Comparison of ENCODE assay signal across 9 cellular contexts in genomic region chr19:1173160-1173844, GRCh38. TPM values are rescaled to one million over a fixed set of nuclear protein-coding genes. Genes with fewer than 3 reads are reported as not detected.
DNase-seq lines count a peak whose midpoint lies in the region; FAIRE-seq and TF ChIP-seq lines count a peak whose summit lies in the region.
"Had no signal": no experiment of that assay in that cellular context is flagged by ENCODE, and none has a peak within 500 bp of the region (broad histone marks: within the 10 kb centered on the region; RNA-seq: fewer than 3 reads in every experiment).

No MANE protein-coding gene starts in this region.

- peaks cover 6% of the 10 kb centered on the region; the same call in 1 of the 2 replicates for H3K36me3 ChIP-seq in BLaER1
- no peaks in the 10 kb centered on the region; the same call in 1 of the 2 replicates for H3K36me3 ChIP-seq in Karpas-422 (ENCODE audit: insufficient read depth, low read length)
- peaks cover 2 to 10% of the 10 kb centered on the region in 2 experiments for H3K36me3 ChIP-seq in keratinocyte (ENCODE audit: control insufficient read depth in 2 of 2, extremely low read depth in 1 of 2, insufficient read depth in 2 of 2, low read length in 2 of 2)
- peaks cover 0 to 14% (median 2%) of the 10 kb centered on the region in 4 donors for H3K36me3 ChIP-seq in stomach

- dilution Hi-C loops in keratinocyte (cut with MboI; ENCODE audit: extremely low pct_ligation_motif_present, low sequenced_read_pairs) = no loop called here

- peak overlapping the region; percentile 83 for H3K4me3 ChIP-seq in BLaER1
- peak overlapping the region; percentile 82 for H3K4me3 ChIP-seq in Karpas-422 (ENCODE audit: low read length)
- peak overlapping the region; percentile 87 to 94 (median 92) for H3K4me3 ChIP-seq in keratinocyte (ENCODE audit: control insufficient read depth in 2 of 3, extremely low read depth in 1 of 3, insufficient read depth in 2 of 3, low read depth in 1 of 3, low read length in 3 of 3)
- peak overlapping the region; percentile 69 to 99 (median 83) for H3K4me3 ChIP-seq in stomach

- peak overlapping the region; percentile 88 for H3K9ac ChIP-seq in BLaER1
- peak overlapping the region; percentile 90 for H3K9ac ChIP-seq in Karpas-422 (ENCODE audit: low read length)
- H3K9ac ChIP-seq in keratinocyte (ENCODE audit: control insufficient read depth, extremely low read depth, insufficient read depth, low read length) = peak overlapping the region; percentile 92

- POLR2A ChIA-PET in HEK293T (lab: Yijun Ruan, JAX) = no interaction called here

- no peaks in the 10 kb centered on the region for H3K9me2 ChIP-seq in Karpas-422 (replicated peaks; ENCODE audit: insufficient read depth, low read length)

- H4K20me1 ChIP-seq in BLaER1 (peaks cover 48% of the 10 kb centered on the region), Karpas-422 (ENCODE audit: insufficient read depth, low read depth, low read length) (no peaks in the 10 kb centered on the region; the same call in 1 of the 2 replicates), keratinocyte (ENCODE audit: control insufficient read depth, extremely low read depth, insufficient read depth, low read length) (peaks cover 16% of the 10 kb centered on the region)

- TF ChIP-seq EP300 in stomach (IDR thresholded peaks at IDR 0.05) = no peak

- H3K27me3 ChIP-seq in BLaER1 (no peaks in the 10 kb centered on the region), Karpas-422 (ENCODE audit: low read length) (no peaks in the 10 kb centered on the region), keratinocyte (ENCODE audit: control insufficient read depth, extremely low read depth, insufficient read depth, low read length) (no peaks in the 10 kb centered on the region), stomach (no peaks in the 10 kb centered on the region)

- peak overlapping the region; percentile 95 for H3K4me2 ChIP-seq in BLaER1
- peak overlapping the region; percentile 94 for H3K4me2 ChIP-seq in Karpas-422 (ENCODE audit: low read depth, low read length, poor library complexity, severe bottlenecking)
- H3K4me2 ChIP-seq in keratinocyte (ENCODE audit: control insufficient read depth, extremely low read depth, insufficient read depth, low read depth, low read length) = peak overlapping the region; percentile 93

- intact Hi-C loops in stomach (cut with DNase I; ENCODE audit: low total_unique reads) = no loop called here

- TF ChIP-seq CTCF in keratinocyte (optimal IDR thresholded peaks at IDR 0.05 in 1 of 3, IDR thresholded peaks at IDR 0.05 in 1 of 3, conservative IDR thresholded peaks at IDR 0.05 in 1 of 3; ENCODE audit: extremely low read depth in 1 of 3, insufficient read depth in 2 of 3, low read length in 3 of 3) (no peak), stomach (IDR thresholded peaks at IDR 0.05) (no peak)

- H2AFZ ChIP-seq in Karpas-422 (ENCODE audit: low read length) (peak overlapping the region; percentile 14; the same call in 1 of the 2 replicates), keratinocyte (ENCODE audit: control insufficient read depth, low read length) (no peak overlapping the region)

- H3K9me1 ChIP-seq in keratinocyte (ENCODE audit: control insufficient read depth, extremely low read depth, insufficient read depth, low read length) = peaks cover 5% of the 10 kb centered on the region

- CTCF ChIA-PET in HEK293T (lab: Yijun Ruan, JAX) = no interaction called here

- FAIRE-seq in keratinocyte (lab: Jason Lieb, UNC) = no peak
- FAIRE-seq: islet of Langerhans had no signal

- 1 to 3% (median 1%) methylated on average over 46 to 47 of the region's 47 CpGs for WGBS in stomach, 5 donors

- H3K9me3 ChIP-seq in BLaER1 = no peaks in the 10 kb centered on the region
- H3K9me3 ChIP-seq in Karpas-422 (ENCODE audit: low read length) = no peaks in the 10 kb centered on the region; the same call in 1 of the 2 replicates
- H3K9me3 ChIP-seq in keratinocyte (ENCODE audit: control insufficient read depth, low read depth, low read length) = no peaks in the 10 kb centered on the region
- no peaks in the 10 kb centered on the region for H3K9me3 ChIP-seq in stomach

- DNase-seq in Karpas-422 = peak; percentile 68
- DNase-seq in astrocyte of the hippocampus (ENCODE audit: low read depth, low spot score) = peak; percentile 52
- no peak for DNase-seq in keratinocyte (ENCODE audit: low read depth, low spot score)
- DNase-seq in stomach = no peak
- no peak for DNase-seq in UCSD-AML1 (lab: John Stamatoyannopoulos, UW; ENCODE audit: unreplicated experiment)
- no peak for DNase-seq in SKM-1 (lab: John Stamatoyannopoulos, UW; ENCODE audit: unreplicated experiment)
- no peak for DNase-seq in HEK293T (ENCODE audit: extremely low spot score)

- H3K79me2 ChIP-seq in Karpas-422 (ENCODE audit: low read length) = peaks cover 53% of the 10 kb centered on the region
- peaks cover 55% of the 10 kb centered on the region for H3K79me2 ChIP-seq in keratinocyte (ENCODE audit: control insufficient read depth, insufficient read depth, low read length)

- H3K4me1 ChIP-seq in BLaER1 (peaks cover 61% of the 10 kb centered on the region), Karpas-422 (ENCODE audit: low read length) (peaks cover 11% of the 10 kb centered on the region), keratinocyte (ENCODE audit: control insufficient read depth, extremely low read depth, insufficient read depth, low read length) (peaks cover 65% of the 10 kb centered on the region), stomach (peaks cover 43 to 71% (median 56%) of the 10 kb centered on the region in 4 donors)

- H3K27ac ChIP-seq in BLaER1 = peak overlapping the region; percentile 88
- H3K27ac ChIP-seq in Karpas-422 (ENCODE audit: low read length) = peak overlapping the region; percentile 65
- peak overlapping the region; percentile 82 for H3K27ac ChIP-seq in keratinocyte (ENCODE audit: control insufficient read depth, insufficient read depth, low read length)
- peak overlapping the region; percentile 89 to 98 (median 97) for H3K27ac ChIP-seq in stomach

- no peak for TF ChIP-seq POLR2A in stomach (IDR thresholded peaks at IDR 0.05)

TF ChIP-seq in HEK293T, 16 proteins besides CTCF, POLR2A, EP300 and RAD21:
- TF ChIP-seq PKNOX1 (IDR thresholded peaks at IDR 0.05) = no peak
- no peak for TF ChIP-seq FOXA1 (IDR thresholded peaks at IDR 0.05)
- no peak for TF ChIP-seq ZNF384 (IDR thresholded peaks at IDR 0.05)
- no peak for TF ChIP-seq NFRKB (IDR thresholded peaks at IDR 0.05)
- TF ChIP-seq TARDBP (IDR thresholded peaks at IDR 0.05) = no peak
- no peak for TF ChIP-seq SP1 (IDR thresholded peaks at IDR 0.05)
- no peak for TF ChIP-seq FOXM1 (IDR thresholded peaks at IDR 0.05; ENCODE audit: borderline replicate concordance)
- no peak for TF ChIP-seq HDGF (IDR thresholded peaks at IDR 0.05; ENCODE audit: borderline replicate concordance)
- no peak for TF ChIP-seq L3MBTL2 (conservative IDR thresholded peaks at IDR 0.05)
- no peak for TF ChIP-seq FOXK2 (IDR thresholded peaks at IDR 0.05)
- no peak for TF ChIP-seq CTBP1 (IDR thresholded peaks at IDR 0.05; ENCODE audit: borderline replicate concordance)
- TF ChIP-seq SUZ12 (IDR thresholded peaks at IDR 0.05) = no peak
- TF ChIP-seq LEF1 (IDR thresholded peaks at IDR 0.05; ENCODE audit: borderline replicate concordance) = no peak
- TF ChIP-seq ELF4 (IDR thresholded peaks at IDR 0.05) = no peak
- TF ChIP-seq BHLHE40 (IDR thresholded peaks at IDR 0.05; ENCODE audit: borderline replicate concordance) = no peak
- TF ChIP-seq ARNT (IDR thresholded peaks at IDR 0.05) = no peak

RNA-seq across cellular contexts. Expression of gene SBNO2, which starts 0.8 kb away (rescaled TPM):
- total RNA-seq in Karpas-422 (2014; rRNA removed; shearing (Covaris generic); ENCODE audit: low replicate concordance) = 7.9 and 17.1 TPM in 2 replicates
- polyA plus RNA-seq in keratinocyte (10.9 to 19.4 TPM (median 13.1 TPM) in 3 replicates), stomach (10 to 100 TPM; 16.3 to 36.1 (median 23.6) TPM)
- 12.9 TPM for polyA plus RNA-seq in keratinocyte (2011; ENCODE audit: low read depth)
- 6.0 and 14.5 TPM in 2 replicates for polyA plus RNA-seq in keratinocyte (2011; cell fraction: cytosol; rRNA removed)
- 32.2 and 48.0 TPM in 2 replicates for polyA plus RNA-seq in keratinocyte (2011; cell fraction: nucleus; rRNA removed)
- 17.3 and 24.6 TPM in 2 replicates for polyA plus RNA-seq in keratinocyte (2012; ENCODE audit: low replicate concordance)
- 14.6 to 40.2 TPM (median 23.0 TPM) in 3 replicates for polyA minus RNA-seq in keratinocyte
- polyA minus RNA-seq in keratinocyte (2011; cell fraction: cytosol; rRNA and poly(A)+ RNA removed) = 32.6 TPM
- polyA minus RNA-seq in keratinocyte (2011; cell fraction: nucleus; rRNA and poly(A)+ RNA removed) = 36.5 and 41.8 TPM in 2 replicates
- total RNA-seq in stomach = 10 to 100 TPM; 19.3 to 74.7 (median 63.5) TPM

RNA-seq across cellular contexts. Expression of gene STK11, which starts 32.3 kb away (rescaled TPM):
- 40.3 and 102 TPM in 2 replicates for total RNA-seq in Karpas-422 (2014; rRNA removed; shearing (Covaris generic); ENCODE audit: low replicate concordance)
- polyA plus RNA-seq in keratinocyte (24.6 to 31.4 TPM (median 28.1 TPM) in 3 replicates), stomach (10 to 100 TPM; 43.1 to 65.3 (median 48.8) TPM)
- 21.6 TPM for polyA plus RNA-seq in keratinocyte (2011; ENCODE audit: low read depth)
- 13.7 and 27.8 TPM in 2 replicates for polyA plus RNA-seq in keratinocyte (2011; cell fraction: cytosol; rRNA removed)
- 47.3 and 54.0 TPM in 2 replicates for polyA plus RNA-seq in keratinocyte (2011; cell fraction: nucleus; rRNA removed)
- 26.4 and 38.3 TPM in 2 replicates for polyA plus RNA-seq in keratinocyte (2012; ENCODE audit: low replicate concordance)
- 19.7 to 42.7 TPM (median 21.9 TPM) in 3 replicates for polyA minus RNA-seq in keratinocyte
- 56.2 TPM for polyA minus RNA-seq in keratinocyte (2011; cell fraction: cytosol; rRNA and poly(A)+ RNA removed)
- 25.7 and 29.2 TPM in 2 replicates for polyA minus RNA-seq in keratinocyte (2011; cell fraction: nucleus; rRNA and poly(A)+ RNA removed)
- total RNA-seq in stomach = 100 to 1,000 TPM in 1 of 5 donors, 10 to 100 TPM in 4; 55.1 to 368 (median 82.3) TPM

Comparison
In these comparisons a context has a peak if more than half of its experiments do, and no peak if none do; other contexts are left out.
1. DNase-seq: peak in Karpas-422 (single experiment) and astrocyte of the hippocampus (single experiment); none in keratinocyte (single experiment), stomach (single experiment), UCSD-AML1 (single experiment), SKM-1 (single experiment) and HEK293T (single experiment).
2. Peak in every context shown above with its lines, with median percentiles within 50 percentile points of each other: H3K27ac ChIP-seq, H3K4me2 ChIP-seq, H3K4me3 ChIP-seq and H3K9ac ChIP-seq.